Comparison of ENCODE assay signal across 7 cellular contexts in the genomic region with DNA sequence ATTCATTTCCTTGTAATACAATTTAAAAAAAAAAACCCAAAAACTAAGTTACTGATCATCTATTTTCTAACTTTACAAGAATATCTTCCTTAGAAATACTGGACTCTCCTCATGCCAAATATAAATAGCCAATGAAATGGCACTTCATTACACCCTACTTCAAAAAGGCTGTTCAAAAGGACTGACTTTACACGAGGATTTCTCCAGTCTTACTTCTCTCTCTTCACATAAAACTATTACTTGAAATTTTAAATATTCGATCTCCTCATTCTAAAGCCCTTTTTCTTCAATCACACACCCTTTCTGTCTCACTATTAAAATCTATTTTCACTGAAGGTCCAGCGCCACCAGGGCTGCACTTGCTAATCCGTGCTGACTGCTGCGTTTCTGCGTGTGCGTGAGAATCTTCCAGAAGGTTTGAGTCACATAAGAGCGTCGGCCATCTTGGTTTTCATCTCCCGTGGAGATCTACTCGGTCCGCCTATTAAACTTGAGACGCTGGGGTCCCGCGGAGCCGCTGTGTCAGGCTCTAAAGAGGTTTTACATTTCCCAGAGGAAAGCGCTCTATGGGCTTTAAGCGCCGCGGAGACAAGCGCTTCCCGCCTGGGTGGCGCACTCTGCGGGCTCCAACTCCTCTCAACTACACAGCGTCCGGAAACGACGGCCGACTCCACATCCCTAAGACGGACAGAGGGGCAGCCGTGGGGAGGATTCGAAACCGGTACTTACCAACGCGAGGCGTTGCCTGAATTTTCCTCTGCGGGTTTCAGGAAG. TPM values are rescaled to one million over a fixed set of nuclear protein-coding genes. Genes with fewer than 3 reads are reported as not detected.
DNase-seq lines count a peak whose midpoint lies in the region; ATAC-seq lines count a peak whose summit lies in the region.

No MANE protein-coding gene starts in this region.

- peak overlapping the region; percentile 89 for H3K27ac ChIP-seq in cingulate gyrus (ENCODE audit: low read depth, low read length)

- ATAC-seq in GM18517 (IDR thresholded peaks at IDR 0.05; ENCODE audit: unreplicated experiment) (peak; percentile 34), HG03103 (IDR thresholded peaks at IDR 0.05; ENCODE audit: low read depth, unreplicated experiment) (peak; percentile 19), left colon (peak; percentile 58)

- intact Hi-C loops in left colon (cut with DNase I, micrococcal nuclease), result no loop called here

- DNase-seq in NCI-H345 treated with DMSO at 0.1 percent for 48 hours (lab: John Stamatoyannopoulos, UW; ENCODE audit: unreplicated experiment) (peak; percentile 64), left colon (peak; percentile 44 to 71)
- DNase-seq in activated CD4-positive, alpha-beta T cell treated with anti-CD3 and anti-CD28 coated beads for 48 hours, result peak; percentile 67
- peak; percentile 39 to 46 for DNase-seq in stimulated activated CD4-positive, alpha-beta T cell treated with anti-CD3 and anti-CD28 coated beads, Interleukin-1b, Interleukin-23, amount 100 ng/mL, for 4 hours (ENCODE audit: low read depth in 2 of 2)

RNA-seq across cellular contexts. Expression of a gene that starts 0.6 kb away (rescaled TPM):
- total RNA-seq in left colon, result 1 to 10 TPM; 6.5 to 9.1 TPM

Comparison
In these comparisons a context has a peak if more than half of its experiments do, and no peak if none do; other contexts are left out.
1. Peak in every context shown above with its lines: DNase-seq, ATAC-seq and H3K27ac ChIP-seq.